In genomic region chr14:104973215-104974145, GRCh38 we compare ENCODE assay signal across 9 cellular contexts. TPM values are rescaled to one million over a fixed set of nuclear protein-coding genes. Genes with fewer than 3 reads are reported as not detected.
DNase-seq lines count a peak whose midpoint lies in the region; ATAC-seq and TF ChIP-seq lines count a peak whose summit lies in the region.
"Had no signal": no experiment of that assay in that cellular context is flagged by ENCODE, and none has a peak within 500 bp of the region (broad histone marks: within the 10 kb centered on the region; RNA-seq: fewer than 3 reads in every experiment).

No MANE protein-coding gene starts in this region.

- H3K4me3 Mint-ChIP-seq in progenitor cell of endocrine pancreas (ENCODE audit: low read depth), result no peak overlapping the region
- H3K4me3 Mint-ChIP-seq: mesothelial cell of epicardium had no signal

- no peak overlapping the region for H3K27ac Mint-ChIP-seq in progenitor cell of endocrine pancreas
- H3K27ac Mint-ChIP-seq: mesothelial cell of epicardium had no signal

- DNase-seq in A172 (ENCODE audit: low spot score), result peak; percentile 95
- DNase-seq in dedifferentiated amniotic fluid mesenchymal stem cell (ENCODE audit: extremely low spot score), result peak; percentile 92
- peak; percentile 90 for DNase-seq in mesendoderm
- DNase-seq in NCI-H1105 treated with DMSO at 0.1 percent for 48 hours (lab: John Stamatoyannopoulos, UW), result no peak
- DNase-seq in progenitor cell of endocrine pancreas (ENCODE audit: low spot score, unreplicated experiment), result no peak
- DNase-seq in HuH-7.5 (ENCODE audit: low spot score), result no peak

- no peak overlapping the region for H2BK5ac ChIP-seq in mesendoderm (ENCODE audit: low read length)

- no peaks in the 10 kb centered on the region for H3K36me3 Mint-ChIP-seq in progenitor cell of endocrine pancreas (ENCODE audit: insufficient read depth)
- H3K36me3 Mint-ChIP-seq: mesothelial cell of epicardium had no signal

- no peak overlapping the region for H2BK15ac ChIP-seq in mesendoderm (replicated peaks; ENCODE audit: low read depth)

- no peak overlapping the region for H4K8ac ChIP-seq in mesendoderm (ENCODE audit: low read depth, low read length)

- peaks cover 10% of the 10 kb centered on the region for H3K4me1 Mint-ChIP-seq in progenitor cell of endocrine pancreas (ENCODE audit: low read depth)

- H3K9ac ChIP-seq in HUES48 (ENCODE audit: low read depth, low read length), result no peak overlapping the region
- H3K9ac ChIP-seq in mesendoderm (ENCODE audit: low read length), result no peak overlapping the region

- ATAC-seq in HG03280 (IDR thresholded peaks at IDR 0.05; ENCODE audit: unreplicated experiment), result no peak

- no peak overlapping the region for H4K5ac ChIP-seq in mesendoderm (ENCODE audit: low read length)

- no CpG with 5 or more reads among the region's 32 CpGs for WGBS in mesendoderm (ENCODE audit: extremely low coverage, insufficient coverage, low lambda C conversion rate)

- no peak overlapping the region for H3K18ac ChIP-seq in mesendoderm (ENCODE audit: low read length)

- H3K79me1 ChIP-seq in mesendoderm (ENCODE audit: low read length), result no peaks in the 10 kb centered on the region

- H3K9me3 ChIP-seq in HUES48 (ENCODE audit: control insufficient read depth, insufficient read depth, low read length), result no peaks in the 10 kb centered on the region

- peaks cover 19% of the 10 kb centered on the region for H3K27me3 ChIP-seq in HUES48 (ENCODE audit: control insufficient read depth, insufficient read depth, low read length)
- no peaks in the 10 kb centered on the region for H3K27me3 ChIP-seq in mesendoderm (ENCODE audit: insufficient read depth, low read length, poor library complexity)

- H3K23ac ChIP-seq in mesendoderm (ENCODE audit: low read length), result no peak overlapping the region

- H3K4ac ChIP-seq in mesendoderm (ENCODE audit: low read depth, low read length), result no peak overlapping the region

- H3K56ac ChIP-seq in mesendoderm (ENCODE audit: low read length), result no peak overlapping the region

- H3K79me2 ChIP-seq in mesendoderm (ENCODE audit: control insufficient read depth, insufficient read depth, low read length), result no peaks in the 10 kb centered on the region

- no peak for TF ChIP-seq CTCF in progenitor cell of endocrine pancreas (IDR thresholded peaks at IDR 0.05; ENCODE audit: unreplicated experiment)

- H3K9me3 Mint-ChIP-seq in progenitor cell of endocrine pancreas (ENCODE audit: low read depth), result no peaks in the 10 kb centered on the region
- H3K9me3 Mint-ChIP-seq: mesothelial cell of epicardium had no signal

- no peak overlapping the region for H2AK5ac ChIP-seq in mesendoderm (ENCODE audit: low read length)

- peaks cover 2% of the 10 kb centered on the region; the same call in 1 of the 2 replicates for H3K4me1 ChIP-seq in HUES48 (ENCODE audit: control insufficient read depth, insufficient read depth, low read length)
- H3K4me1 ChIP-seq in mesendoderm (ENCODE audit: control insufficient read depth, low read depth, low read length), result no peaks in the 10 kb centered on the region

- H3K4me3 ChIP-seq in HUES48 (ENCODE audit: low read depth, low read length) (no peak overlapping the region), mesendoderm (ENCODE audit: low read length) (no peak overlapping the region)

- no peak overlapping the region for H3K4me2 ChIP-seq in mesendoderm (ENCODE audit: low read length)

- H3K36me3 ChIP-seq in HUES48 (ENCODE audit: control insufficient read depth, insufficient read depth, low read length) (no peaks in the 10 kb centered on the region), mesendoderm (ENCODE audit: control insufficient read depth, insufficient read depth, low read length) (no peaks in the 10 kb centered on the region)

- H3K27ac ChIP-seq in HUES48 (ENCODE audit: low read depth, low read length) (peak overlapping the region; percentile 70), mesendoderm (ENCODE audit: low read depth, low read length) (no peak overlapping the region)

- H2BK120ac ChIP-seq in mesendoderm (ENCODE audit: low read depth, low read length), result no peak overlapping the region

- peaks cover 25% of the 10 kb centered on the region for H3K27me3 Mint-ChIP-seq in progenitor cell of endocrine pancreas

RNA-seq across cellular contexts. Expression of gene AHNAK2, which starts 4.7 kb away (rescaled TPM):
- 162 and 191 TPM in 2 replicates for total RNA-seq in A172 (2014; rRNA removed; shearing (Covaris generic))
- 0.17 TPM for polyA plus RNA-seq in mesendoderm (2013, experiment 1 of 2)
- polyA plus RNA-seq in mesendoderm (2013, experiment 2 of 2), result 0.21 TPM
- total RNA-seq in progenitor cell of endocrine pancreas, result 1.1 and 1.2 TPM in 2 replicates

RNA-seq across cellular contexts. Expression of gene CLBA1, which starts 12.1 kb away (rescaled TPM):
- total RNA-seq in A172 (2014; rRNA removed; shearing (Covaris generic)), result 9.9 and 11.1 TPM in 2 replicates
- 1.2 TPM for polyA plus RNA-seq in mesendoderm (2013, experiment 1 of 2)
- polyA plus RNA-seq in mesendoderm (2013, experiment 2 of 2), result 1.6 TPM
- total RNA-seq in progenitor cell of endocrine pancreas, result 20.1 and 20.8 TPM in 2 replicates

RNA-seq across cellular contexts. Expression of gene CDCA4, which starts 47.4 kb away (rescaled TPM):
- total RNA-seq in A172 (2014; rRNA removed; shearing (Covaris generic)), result 37.2 and 40.4 TPM in 2 replicates
- polyA plus RNA-seq in mesendoderm (2013, experiment 1 of 2), result 41.6 TPM
- 41.5 TPM for polyA plus RNA-seq in mesendoderm (2013, experiment 2 of 2)
- 21.5 and 22.9 TPM in 2 replicates for total RNA-seq in progenitor cell of endocrine pancreas

RNA-seq across cellular contexts. Expression of gene PLD4, which starts 48.8 kb away (rescaled TPM):
- not detected in 2 replicates for total RNA-seq in A172 (2014; rRNA removed; shearing (Covaris generic))
- polyA plus RNA-seq in mesendoderm (2013, experiment 1 of 2), result not detected
- not detected for polyA plus RNA-seq in mesendoderm (2013, experiment 2 of 2)
- 0.05 TPM in 1 of 2 replicates, not detected in the other for total RNA-seq in progenitor cell of endocrine pancreas

Comparison
In these comparisons a context has a peak if more than half of its experiments do, and no peak if none do; other contexts are left out.
1. DNase-seq: peak in A172 (single experiment), dedifferentiated amniotic fluid mesenchymal stem cell (single experiment) and mesendoderm (single experiment); none in NCI-H1105 treated with DMSO at 0.1 percent for 48 hours (single experiment), progenitor cell of endocrine pancreas (single experiment) and HuH-7.5 (single experiment).
2. RNA of gene AHNAK2, which starts 4.7 kb away (total RNA-seq): 162 to 191 TPM in A172; 1.1 to 1.2 TPM in progenitor cell of endocrine pancreas; every median in the first group is over 10 times any median in the second.